Comparison of ENCODE assay signal across 8 cellular contexts in genomic region chr2:26764078-26764887, GRCh38. TPM values are rescaled to one million over a fixed set of nuclear protein-coding genes. Genes with fewer than 3 reads are reported as not detected.
DNase-seq lines count a peak whose midpoint lies in the region; ATAC-seq, FAIRE-seq and TF ChIP-seq lines count a peak whose summit lies in the region.

A gene with protein sequence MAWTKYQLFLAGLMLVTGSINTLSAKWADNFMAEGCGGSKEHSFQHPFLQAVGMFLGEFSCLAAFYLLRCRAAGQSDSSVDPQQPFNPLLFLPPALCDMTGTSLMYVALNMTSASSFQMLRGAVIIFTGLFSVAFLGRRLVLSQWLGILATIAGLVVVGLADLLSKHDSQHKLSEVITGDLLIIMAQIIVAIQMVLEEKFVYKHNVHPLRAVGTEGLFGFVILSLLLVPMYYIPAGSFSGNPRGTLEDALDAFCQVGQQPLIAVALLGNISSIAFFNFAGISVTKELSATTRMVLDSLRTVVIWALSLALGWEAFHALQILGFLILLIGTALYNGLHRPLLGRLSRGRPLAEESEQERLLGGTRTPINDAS (plus strand): TSS chr2:26764284. CDS start chr2:26764350, 66 bp downstream.

- H3K9ac ChIP-seq in endothelial cell of umbilical vein (replicated peaks; ENCODE audit: extremely low read depth, insufficient read depth, low read length), result peak within 1 kb of the TSS; percentile 92

- intact Hi-C loops in endothelial cell of umbilical vein (cut with micrococcal nuclease), result loop anchor here (1.0 kb wide), 1 partner anchor 21 kb away; no protein-coding TSS in a partner anchor

- TSS peak; percentile 72 for BruUV-seq in endothelial cell of umbilical vein (replicated peaks; lab: Mats Ljungman, UMichigan)

- no peaks in the 10 kb centered on the region for H3K9me3 ChIP-seq in endothelial cell of umbilical vein (replicated peaks; ENCODE audit: control insufficient read depth, insufficient read depth, low read length)

- no peak for TF ChIP-seq CTCF in endothelial cell of umbilical vein (IDR thresholded peaks at IDR 0.05; ENCODE audit: extremely low read depth in 1 of 2, insufficient read depth in 1 of 2, low read depth in 1 of 2, low read length in 2 of 2)

- peak; percentile 96 for TF ChIP-seq POLR2A in endothelial cell of umbilical vein (IDR thresholded peaks at IDR 0.05; ENCODE audit: low read depth, low read length)

- DNase-seq in C1 segment of cervical spinal cord (lab: John Stamatoyannopoulos, UW), result peak in 13 of 14 donors; percentile 45 to 86 (median 71)
- peak; percentile 63 to 69 for DNase-seq in NOMO-1 (lab: John Stamatoyannopoulos, UW; ENCODE audit: unreplicated experiment in 2 of 2)
- peak; percentile 77 for DNase-seq in activated T-cell treated with anti-CD3 and anti-CD28 coated beads for 1 hour (ENCODE audit: low read depth)
- peak; percentile 82 for DNase-seq in endothelial cell of umbilical vein (ENCODE audit: low read depth, low spot score)
- DNase-seq in midbrain (lab: John Stamatoyannopoulos, UW), result peak; percentile 87
- peak; percentile 74 to 79 for DNase-seq in stimulated activated CD8-positive, alpha-beta memory T cell treated with anti-CD3 and anti-CD28 coated beads, Interleukin-15, amount 100 ng/mL, for 48 hours (ENCODE audit: low read depth in 2 of 2)

- H2AFZ ChIP-seq in endothelial cell of umbilical vein (ENCODE audit: low read depth, low read length), result peak within 1 kb of the TSS; percentile 86

- no peaks in the 10 kb centered on the region for H4K20me1 ChIP-seq in endothelial cell of umbilical vein (replicated peaks; ENCODE audit: control insufficient read depth, extremely low read depth, insufficient read depth, low read length)

- no peaks in the 10 kb centered on the region for H3K9me1 ChIP-seq in endothelial cell of umbilical vein (replicated peaks; ENCODE audit: control insufficient read depth, extremely low read depth, insufficient read depth, low read length)

- CTCF ChIA-PET in endothelial cell of umbilical vein (lab: Charles Lee), result interaction anchor here (0.7 to 1.2 kb wide), 4 partner anchors 13 to 21 kb away, joined by 3 to 5 read pairs (median 3); partner anchors contain the start of gene CENPA

- peak; percentile 75 for FAIRE-seq in endothelial cell of umbilical vein (lab: Jason Lieb, UNC)

- POLR2A ChIA-PET in endothelial cell of umbilical vein (lab: Charles Lee), result no interaction called here

- peak within 1 kb of the TSS; percentile 80 for H3K4me2 ChIP-seq in endothelial cell of umbilical vein (ENCODE audit: insufficient read depth, low read length)

- peaks cover 0 to 2% of the 10 kb centered on the region in 2 experiments for H3K36me3 ChIP-seq in endothelial cell of umbilical vein (ENCODE audit: control insufficient read depth in 2 of 2, extremely low read depth in 1 of 2, insufficient read depth in 2 of 2, low read length in 2 of 2)

- peaks cover 9% of the 10 kb centered on the region for H3K4me1 ChIP-seq in endothelial cell of umbilical vein (ENCODE audit: control insufficient read depth, extremely low read depth, insufficient read depth, low read length)

- H3K4me3 ChIP-seq in endothelial cell of umbilical vein (replicated peaks in 1 of 3; ENCODE audit: insufficient read depth in 1 of 3, low read depth in 1 of 3, low read length in 3 of 3), result peak within 1 kb of the TSS; percentile 82 to 90 (median 84)

- peak; percentile 73 for ATAC-seq in GM19324 (IDR thresholded peaks at IDR 0.05; ENCODE audit: low FRiP score, unreplicated experiment)
- peak; percentile 76 for ATAC-seq in HG03520 (IDR thresholded peaks at IDR 0.05; ENCODE audit: unreplicated experiment)

- peak within 1 kb of the TSS; percentile 73 for H3K27ac ChIP-seq in endothelial cell of umbilical vein (ENCODE audit: insufficient read depth, low read depth, low read length)

- peaks cover 45% of the 10 kb centered on the region for H3K79me2 ChIP-seq in endothelial cell of umbilical vein (ENCODE audit: control insufficient read depth, insufficient read depth, low read length)

- no peaks in the 10 kb centered on the region for H3K27me3 ChIP-seq in endothelial cell of umbilical vein (ENCODE audit: control insufficient read depth in 2 of 2, insufficient read depth in 2 of 2, low read length in 2 of 2)

- dilution Hi-C loops in endothelial cell of umbilical vein (cut with MboI; ENCODE audit: extremely low pct_ligation_motif_present, low sequenced_read_pairs), result no loop called here

TF ChIP-seq in endothelial cell of umbilical vein, 7 proteins besides CTCF, POLR2A, EP300 and RAD21:
- TF ChIP-seq EZH2 (IDR thresholded peaks at IDR 0.05; ENCODE audit: borderline replicate concordance, low read depth, low read length, severe bottlenecking) (no peak), FOS (IDR thresholded peaks at IDR 0.05; ENCODE audit: borderline replicate concordance, insufficient read depth, low read length) (no peak), JUN (IDR thresholded peaks at IDR 0.05; ENCODE audit: borderline replicate concordance, insufficient read depth, insufficient read length, low read depth) (no peak), MYC (IDR thresholded peaks at IDR 0.05; ENCODE audit: low read depth, low read length) (no peak), POLR2AphosphoS5 (IDR thresholded peaks at IDR 0.05; ENCODE audit: insufficient read depth, low read depth, low read length) (peak; percentile 96), GATA2 (IDR thresholded peaks at IDR 0.05; ENCODE audit: insufficient read depth, insufficient read length, low read depth, low read length) (no peak)
- TF ChIP-seq, protein P1, sequence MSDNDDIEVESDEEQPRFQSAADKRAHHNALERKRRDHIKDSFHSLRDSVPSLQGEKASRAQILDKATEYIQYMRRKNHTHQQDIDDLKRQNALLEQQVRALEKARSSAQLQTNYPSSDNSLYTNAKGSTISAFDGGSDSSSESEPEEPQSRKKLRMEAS (IDR thresholded peaks at IDR 0.05; ENCODE audit: insufficient read depth, insufficient read length), result peak; percentile 84
TF ChIP-seq in endothelial cell of umbilical vein: peak in this region for 2.

RNA-seq across cellular contexts. Expression of the gene that starts here (rescaled TPM):
- 36.6 and 39.8 TPM in 2 replicates for total RNA-seq in endothelial cell of umbilical vein
- polyA plus RNA-seq in endothelial cell of umbilical vein, result 34.6 and 43.8 TPM in 2 replicates
- 23.3 and 23.7 TPM in 2 replicates for polyA plus RNA-seq in endothelial cell of umbilical vein (2011; cell fraction: cytosol; rRNA removed)
- polyA plus RNA-seq in endothelial cell of umbilical vein (2011; cell fraction: nucleus; rRNA removed), result 10.9 and 12.0 TPM in 2 replicates
- 19.6 and 20.0 TPM in 2 replicates for polyA plus RNA-seq in endothelial cell of umbilical vein (2012)
- polyA minus RNA-seq in endothelial cell of umbilical vein, result 59.9 and 70.1 TPM in 2 replicates
- polyA minus RNA-seq in endothelial cell of umbilical vein (2011; cell fraction: cytosol; rRNA and poly(A)+ RNA removed), result 48.1 TPM
- polyA minus RNA-seq in endothelial cell of umbilical vein (2011; cell fraction: nucleus; rRNA and poly(A)+ RNA removed), result 14.7 and 16.6 TPM in 2 replicates

Comparison
In these comparisons a context has a peak if more than half of its experiments do, and no peak if none do; other contexts are left out.
1. Peak in every context shown above with its lines: DNase-seq, ATAC-seq, H3K4me3 ChIP-seq and H3K27ac ChIP-seq.